17 cellular contexts compared by ENCODE assay signal in the genomic region with DNA sequence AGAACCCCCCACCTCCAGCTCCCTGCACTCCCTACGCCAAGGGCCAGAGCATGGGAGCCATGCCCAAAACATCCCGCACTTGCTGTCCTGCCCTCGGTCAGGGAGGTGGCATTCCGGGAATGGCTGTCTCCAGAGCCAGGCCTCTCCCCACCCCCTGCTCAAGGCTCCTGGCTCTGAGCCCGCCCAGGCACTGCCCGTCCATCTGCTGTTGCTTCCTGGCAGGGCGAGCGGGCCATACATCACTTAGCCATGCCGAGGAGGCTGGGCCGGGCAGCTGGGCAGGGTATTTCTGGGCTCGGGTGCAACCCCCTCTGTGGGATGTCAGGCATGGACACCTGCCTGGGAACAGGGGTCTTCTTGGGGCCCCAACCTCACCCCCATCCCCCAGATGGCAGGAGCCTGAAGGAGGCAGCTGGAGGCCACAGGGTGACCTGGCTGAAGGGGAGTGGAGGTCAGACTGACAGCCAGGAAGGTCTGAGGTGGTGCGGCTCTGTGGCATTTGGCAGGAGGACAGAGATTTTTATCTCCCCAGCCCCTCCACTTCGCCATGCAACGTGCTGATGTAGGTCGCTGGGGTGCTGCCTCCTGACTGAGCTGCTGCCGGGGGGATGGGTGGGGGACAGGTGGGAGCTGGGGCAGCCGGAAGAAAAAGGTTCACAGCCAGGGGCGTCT. TPM values are rescaled to one million over a fixed set of nuclear protein-coding genes. Genes with fewer than 3 reads are reported as not detected.
A peak's percentile ranks its signal among the peaks of the same experiment; 100 is the strongest.
DNase-seq lines count a peak whose midpoint lies in the region; ATAC-seq and TF ChIP-seq lines count a peak whose summit lies in the region.
"Had no signal": no experiment of that assay in that cellular context is flagged by ENCODE, and none has a peak within 500 bp of the region (broad histone marks: within the 10 kb centered on the region; RNA-seq: fewer than 3 reads in every experiment).

No MANE protein-coding gene starts in this region.

- H3K4me1 ChIP-seq in heart left ventricle (peaks cover 0 to 9% (median 0%) of the 10 kb centered on the region in 12 donors), stomach (peaks cover 0 to 8% (median 0%) of the 10 kb centered on the region in 4 donors)

- no peaks in the 10 kb centered on the region for H3K9me3 ChIP-seq in heart left ventricle
- no peaks in the 10 kb centered on the region for H3K9me3 ChIP-seq in stomach

- WGBS in heart left ventricle, 4 donors: 40 to 49% (median 43%) methylated on average over 6 to 18 of the region's 18 CpGs
- 36 to 52% (median 47%) methylated on average over 11 to 18 of the region's 18 CpGs for WGBS in stomach, 5 donors

- H3K27ac ChIP-seq in heart left ventricle (no peak overlapping the region), stomach (no peak overlapping the region)

- H3K9me3 Mint-ChIP-seq in activated CD8-positive, alpha-beta T cell treated with anti-CD3 and anti-CD28 coated beads for 36 hours: no peaks in the 10 kb centered on the region
- H3K9me3 Mint-ChIP-seq: natural killer cell had no signal

- H3K36me3 Mint-ChIP-seq in activated CD8-positive, alpha-beta T cell treated with anti-CD3 and anti-CD28 coated beads for 36 hours (ENCODE audit: low read depth): no peaks in the 10 kb centered on the region
- H3K36me3 Mint-ChIP-seq: natural killer cell had no signal

- H3K27me3 ChIP-seq in heart left ventricle (peaks cover 0 to 38% (median 0%) of the 10 kb centered on the region in 9 donors), stomach (peaks cover 0 to 98% (median 33%) of the 10 kb centered on the region in 3 donors)

- H3K4me3 ChIP-seq in heart left ventricle: no peak overlapping the region
- no peak overlapping the region for H3K4me3 ChIP-seq in stomach

- H3K27me3 Mint-ChIP-seq in activated CD8-positive, alpha-beta T cell treated with anti-CD3 and anti-CD28 coated beads for 36 hours: peaks cover 4% of the 10 kb centered on the region

- POLR2A ChIA-PET in activated CD8-positive, alpha-beta T cell treated with anti-CD3 and anti-CD28 coated beads for 36 hours (lab: Charles Lee): no interaction called here

- H3K4me1 Mint-ChIP-seq in activated CD8-positive, alpha-beta T cell treated with anti-CD3 and anti-CD28 coated beads for 36 hours (ENCODE audit: low read depth): no peaks in the 10 kb centered on the region
- H3K4me1 Mint-ChIP-seq: natural killer cell had no signal

- no peak for TF ChIP-seq EP300 in stomach (IDR thresholded peaks at IDR 0.05)

- intact Hi-C loops in heart left ventricle (cut with DNase I): no loop called here
- intact Hi-C loops in stomach (cut with DNase I; ENCODE audit: low total_unique reads): no loop called here
- intact Hi-C loops in activated CD8-positive, alpha-beta T cell treated with anti-CD3 and anti-CD28 coated beads for 36 hours (cut with micrococcal nuclease): no loop called here

- CTCF ChIA-PET in activated CD8-positive, alpha-beta T cell treated with anti-CD3 and anti-CD28 coated beads for 36 hours (lab: Charles Lee): interaction anchor here (0.9 kb wide), 1 partner anchor 294 kb away, joined by 3 read pairs; no protein-coding TSS in a partner anchor

- ATAC-seq in heart left ventricle: peak; percentile 82 to 90 (median 84)
- ATAC-seq in activated CD8-positive, alpha-beta T cell treated with anti-CD3 and anti-CD28 coated beads for 36 hours: no peak
- ATAC-seq: natural killer cell had no signal

- TF ChIP-seq CTCF in heart left ventricle (IDR thresholded peaks at IDR 0.05) (no peak), stomach (IDR thresholded peaks at IDR 0.05) (no peak)
- no peak for TF ChIP-seq CTCF in activated CD8-positive, alpha-beta T cell treated with anti-CD3 and anti-CD28 coated beads for 36 hours (IDR thresholded peaks at IDR 0.05)

- H3K27ac Mint-ChIP-seq in activated CD8-positive, alpha-beta T cell treated with anti-CD3 and anti-CD28 coated beads for 36 hours: no peak overlapping the region
- H3K27ac Mint-ChIP-seq: natural killer cell had no signal

- DNase-seq in DMS53 (lab: John Stamatoyannopoulos, UW): peak; percentile 51
- DNase-seq in DMS53 treated with DMSO at 0.1 percent for 48 hours (lab: John Stamatoyannopoulos, UW; ENCODE audit: unreplicated experiment): no peak
- peak; percentile 76 to 87 for DNase-seq in NCI-H524 (lab: John Stamatoyannopoulos, UW)
- peak in 4 of 5 donors; percentile 30 to 86 (median 81) for DNase-seq in heart left ventricle
- DNase-seq in stomach: peak; percentile 33
- no peak for DNase-seq in activated CD4-positive, CD25-positive, alpha-beta regulatory T cell (lab: John Stamatoyannopoulos, UW)
- no peak for DNase-seq in erythroblast (lab: John Stamatoyannopoulos, UW)
- no peak for DNase-seq in activated CD8-positive, alpha-beta T cell treated with anti-CD3 and anti-CD28 coated beads for 36 hours
- DNase-seq: 8988T; activated naive CD4-positive, alpha-beta T cell treated with Interleukin-2 at 50 U/mL for 16 hours; MM.1S; natural killer cell; NCI-H510A had no signal

- TF ChIP-seq POLR2A in heart left ventricle (IDR thresholded peaks at IDR 0.05): no peak
- no peak for TF ChIP-seq POLR2A in stomach (IDR thresholded peaks at IDR 0.05)
- TF ChIP-seq POLR2A in erythroblast (IDR thresholded peaks at IDR 0.05; ENCODE audit: low read length): no peak

- no peak overlapping the region for H3K4me3 Mint-ChIP-seq in activated CD8-positive, alpha-beta T cell treated with anti-CD3 and anti-CD28 coated beads for 36 hours
- H3K4me3 Mint-ChIP-seq: natural killer cell had no signal

- H3K36me3 ChIP-seq in heart left ventricle: no peaks in the 10 kb centered on the region
- H3K36me3 ChIP-seq in stomach: no peaks in the 10 kb centered on the region

RNA-seq across cellular contexts. Expression of a gene that starts 8.7 kb away (rescaled TPM):
- total RNA-seq in heart left ventricle: not detected
- under 1 TPM; 0.03 to 0.11 TPM for polyA plus RNA-seq in heart left ventricle
- not detected for total RNA-seq in stomach
- polyA plus RNA-seq in stomach: under 1 TPM in 2 of 3 donors, not detected in 1; 0.12 to 0.35 TPM
- under 1 TPM in 1 of 2 experiments, not detected in 1; 0.09 TPM for total RNA-seq in activated CD8-positive, alpha-beta T cell treated with anti-CD3 and anti-CD28 coated beads for 36 hours
- total RNA-seq: activated CD8-positive, alpha-beta memory T cell treated with anti-CD3 and anti-CD28 coated beads for 36 hours; bronchial epithelial cell; SK-MEL-5 had no signal
- polyA plus RNA-seq: keratinocyte had no signal

RNA-seq across cellular contexts. Expression of a gene that starts 55.7 kb away (rescaled TPM):
- total RNA-seq in heart left ventricle (10 to 100 TPM; 19.4 to 28.9 (median 20.9) TPM), stomach (10 to 100 TPM in 2 of 5 donors, 1 to 10 TPM in 2, under 1 TPM in 1; 0.58 to 19.0 (median 5.3) TPM)
- polyA plus RNA-seq in heart left ventricle (10 to 100 TPM; 30.1 to 37.2 TPM), stomach (10 to 100 TPM; 30.3 to 37.9 (median 37.7) TPM)
- total RNA-seq in activated CD8-positive, alpha-beta T cell treated with anti-CD3 and anti-CD28 coated beads for 36 hours: 10 to 100 TPM; 18.5 to 18.7 TPM

RNA-seq across cellular contexts. Expression of a gene that starts 56.1 kb away (rescaled TPM):
- total RNA-seq in heart left ventricle (100 to 1,000 TPM; 244 to 396 (median 299) TPM), stomach (100 to 1,000 TPM in 1 of 5 donors, 10 to 100 TPM in 3, 1 to 10 TPM in 1; 2.0 to 136 (median 49.6) TPM)
- polyA plus RNA-seq in heart left ventricle (1,000 to 10,000 TPM in 1 of 2 donors, 100 to 1,000 TPM in 1; 355 to 1,063 TPM), stomach (100 to 1,000 TPM; 248 to 307 (median 293) TPM)
- total RNA-seq in activated CD8-positive, alpha-beta T cell treated with anti-CD3 and anti-CD28 coated beads for 36 hours: 100 to 1,000 TPM in 1 of 2 experiments, 10 to 100 TPM in 1; 92.4 to 105 TPM

Comparison
In these comparisons a context has a peak if more than half of its experiments do, and no peak if none do; other contexts are left out.
1. DNase-seq: peak in DMS53 (single experiment), NCI-H524 (2 of 2), heart left ventricle (4 of 5) and stomach (single experiment); none in DMS53 treated with DMSO at 0.1 percent for 48 hours (single experiment), activated CD4-positive, CD25-positive, alpha-beta regulatory T cell (0 of 4), erythroblast (0 of 2) and activated CD8-positive, alpha-beta T cell treated with anti-CD3 and anti-CD28 coated beads for 36 hours (single experiment).